ENCODE assay signal across 9 cellular contexts in genomic region chr19:31340059-31341025, GRCh38. TPM values are rescaled to one million over a fixed set of nuclear protein-coding genes. Genes with fewer than 3 reads are reported as not detected.
DNase-seq lines count a peak whose midpoint lies in the region; ATAC-seq and TF ChIP-seq lines count a peak whose summit lies in the region.
"Had no signal": no experiment of that assay in that cellular context is flagged by ENCODE, and none has a peak within 500 bp of the region (broad histone marks: within the 10 kb centered on the region; RNA-seq: fewer than 3 reads in every experiment).

No MANE protein-coding gene starts in this region.

- BruUV-seq in mammary epithelial cell (replicated peaks; lab: Mats Ljungman, UMichigan) = no TSS peak

- peaks cover 25% of the 10 kb centered on the region for H3K4me1 ChIP-seq in mammary epithelial cell (ENCODE audit: insufficient read depth, low read length)
- H3K4me1 ChIP-seq in breast epithelium = no peaks in the 10 kb centered on the region
- H3K4me1 ChIP-seq in transverse colon = peaks cover 15 to 45% (median 16%) of the 10 kb centered on the region in 4 donors
- H3K4me1 ChIP-seq in body of pancreas = peaks cover 11% of the 10 kb centered on the region

- H3K9me3 ChIP-seq in mammary epithelial cell (replicated peaks; ENCODE audit: insufficient read depth, low read length) = no peaks in the 10 kb centered on the region
- no peaks in the 10 kb centered on the region for H3K9me3 ChIP-seq in breast epithelium
- no peaks in the 10 kb centered on the region for H3K9me3 ChIP-seq in transverse colon
- no peaks in the 10 kb centered on the region for H3K9me3 ChIP-seq in body of pancreas

- dilution Hi-C loops in mammary epithelial cell (cut with HindIII; ENCODE audit: low sequenced_read_pairs) = no loop called here

- peak overlapping the region; percentile 69 for H3K4me2 ChIP-seq in mammary epithelial cell (ENCODE audit: insufficient read depth, low read depth, low read length)

- CTCF ChIA-PET in mammary epithelial cell (lab: Charles Lee; ENCODE audit: low non-redundant PET) = no interaction called here

- DNase-seq in mammary epithelial cell (peak; percentile 54), breast epithelium (ENCODE audit: low spot score in 2 of 2) (no peak), T-helper 1 cell (peak in 3 of 5 donors; percentile 17 to 32 (median 28)), fibroblast of villous mesenchyme (ENCODE audit: low read depth) (peak; percentile 87), transverse colon (no peak), body of pancreas (no peak), RPMI8226 (no peak)
- DNase-seq: activated CD4-positive, alpha-beta T cell treated with anti-CD3 and anti-CD28 coated beads, Interleukin-2, amount 50 U/mL, for 48 hours had no signal

- H3K9ac ChIP-seq in mammary epithelial cell (ENCODE audit: insufficient read depth, low read length) = no peak overlapping the region

- H3K36me3 ChIP-seq in mammary epithelial cell (ENCODE audit: insufficient read depth, low read length) (peaks cover 4% of the 10 kb centered on the region), breast epithelium (no peaks in the 10 kb centered on the region), transverse colon (no peaks in the 10 kb centered on the region), body of pancreas (replicated peaks in 1 of 2; ENCODE audit: insufficient read depth in 1 of 2, low read depth in 2 of 2) (no peaks in the 10 kb centered on the region)

- 18% methylated on average over 6 of the region's 14 CpGs for WGBS in mammary epithelial cell (ENCODE audit: low coverage, missing lambda C conversion rate)
- WGBS in transverse colon (ENCODE audit: low coverage in 1 of 2), 2 donors = 42 to 60% methylated on average over 9 to 14 of the region's 14 CpGs
- 71 to 72% methylated on average over 14 of the region's 14 CpGs for WGBS in body of pancreas, 2 donors

- no peak for TF ChIP-seq CTCF in mammary epithelial cell (conservative IDR thresholded peaks at IDR 0.05 in 1 of 2, IDR thresholded peaks at IDR 0.05 in 1 of 2; ENCODE audit: extremely low read depth in 1 of 2, insufficient read depth in 1 of 2, low read depth in 1 of 2, low read length in 2 of 2)
- no peak for TF ChIP-seq CTCF in breast epithelium (IDR thresholded peaks at IDR 0.05)
- no peak for TF ChIP-seq CTCF in fibroblast of villous mesenchyme (IDR thresholded peaks at IDR 0.05; ENCODE audit: insufficient read depth, low read depth, low read length)
- TF ChIP-seq CTCF in transverse colon (IDR thresholded peaks at IDR 0.05) = no peak
- no peak for TF ChIP-seq CTCF in body of pancreas (IDR thresholded peaks at IDR 0.05)

- no peak overlapping the region for H2AFZ ChIP-seq in mammary epithelial cell (ENCODE audit: low read depth, low read length)

- peaks cover 90% of the 10 kb centered on the region for H3K79me2 ChIP-seq in mammary epithelial cell (ENCODE audit: insufficient read depth, low read length)

- in situ Hi-C loops in mammary epithelial cell (cut with MboI; ENCODE audit: low sequenced_read_pairs in 2 of 2) (loop anchor here in 1 of 2 donors (25.0 kb wide), 1 partner anchor 203 kb away; no protein-coding TSS in a partner anchor), transverse colon (cut with MboI; ENCODE audit: low pct_ligation_motif_present in 1 of 4, low pct_unique_long_range_greater_than_20kb in 1 of 4, low sequenced_read_pairs in 3 of 4) (no loop called here)

- ATAC-seq in body of pancreas (no peak), HG03571 (IDR thresholded peaks at IDR 0.05; ENCODE audit: unreplicated experiment) (no peak)

- no peaks in the 10 kb centered on the region for H4K20me1 ChIP-seq in mammary epithelial cell (ENCODE audit: insufficient read depth, low read length)

- H3K27me3 ChIP-seq in mammary epithelial cell (ENCODE audit: insufficient read depth, low read length) (no peaks in the 10 kb centered on the region), breast epithelium (no peaks in the 10 kb centered on the region), transverse colon (peaks cover 5% of the 10 kb centered on the region), body of pancreas (no peaks in the 10 kb centered on the region)

- H3K4me3 ChIP-seq in mammary epithelial cell (replicated peaks in 1 of 3; ENCODE audit: insufficient read depth in 1 of 3, low read depth in 2 of 3, low read length in 3 of 3) = no peak overlapping the region
- H3K4me3 ChIP-seq in breast epithelium = peak overlapping the region in 1 of 3 donors; percentile 15
- no peak overlapping the region for H3K4me3 ChIP-seq in fibroblast of villous mesenchyme (ENCODE audit: low read depth, low read length)
- H3K4me3 ChIP-seq in transverse colon = no peak overlapping the region
- H3K4me3 ChIP-seq in body of pancreas = no peak overlapping the region

- intact Hi-C loops in mammary epithelial cell (cut with micrococcal nuclease) = no loop called here
- intact Hi-C loops in breast epithelium (cut with DNase I; ENCODE audit: low total_unique reads) = no loop called here
- intact Hi-C loops in transverse colon (cut with DNase I; ENCODE audit: low total_unique reads) = no loop called here
- intact Hi-C loops in body of pancreas (cut with DNase I) = no loop called here

- H3K27ac ChIP-seq in mammary epithelial cell (ENCODE audit: insufficient read depth, low read depth, low read length) = no peak overlapping the region
- H3K27ac ChIP-seq in breast epithelium = peak overlapping the region in 1 of 2 donors; percentile 52
- H3K27ac ChIP-seq in transverse colon = peak overlapping the region; percentile 71 to 84 (median 78)
- H3K27ac ChIP-seq in body of pancreas = no peak overlapping the region

- TF ChIP-seq POLR2A in breast epithelium (IDR thresholded peaks at IDR 0.05) = no peak
- TF ChIP-seq POLR2A in transverse colon (IDR thresholded peaks at IDR 0.05) = no peak
- no peak for TF ChIP-seq POLR2A in body of pancreas (IDR thresholded peaks at IDR 0.05)

- TF ChIP-seq EP300 in transverse colon (IDR thresholded peaks at IDR 0.05; ENCODE audit: low read depth) = no peak

RNA-seq across cellular contexts. Expression of gene TSHZ3, which starts 8.9 kb away (rescaled TPM):
- total RNA-seq in mammary epithelial cell = 10 to 100 TPM; 10.3 to 11.3 TPM
- polyA plus RNA-seq in mammary epithelial cell = 4.1 TPM
- polyA minus RNA-seq in mammary epithelial cell = 9.8 TPM
- 1 to 10 TPM; 3.7 to 9.8 (median 8.3) TPM for total RNA-seq in breast epithelium
- total RNA-seq in fibroblast of villous mesenchyme = 10.8 and 13.2 TPM in 2 replicates
- total RNA-seq in transverse colon = 1 to 10 TPM; 3.0 to 6.4 (median 4.6) TPM
- total RNA-seq in body of pancreas = 1 to 10 TPM; 1.3 to 3.0 TPM

Comparison
In these comparisons a context has a peak if more than half of its experiments do, and no peak if none do; other contexts are left out.
1. DNase-seq: peak in mammary epithelial cell (single experiment), T-helper 1 cell (3 of 5) and fibroblast of villous mesenchyme (single experiment); none in breast epithelium (0 of 2), transverse colon (single experiment), body of pancreas (0 of 4) and RPMI8226 (single experiment).
2. H3K27ac ChIP-seq: peak in transverse colon (4 of 4); none in mammary epithelial cell (single experiment) and body of pancreas (0 of 4).